Comparison of ENCODE assay signal across 1 cellular context in the genomic region with DNA sequence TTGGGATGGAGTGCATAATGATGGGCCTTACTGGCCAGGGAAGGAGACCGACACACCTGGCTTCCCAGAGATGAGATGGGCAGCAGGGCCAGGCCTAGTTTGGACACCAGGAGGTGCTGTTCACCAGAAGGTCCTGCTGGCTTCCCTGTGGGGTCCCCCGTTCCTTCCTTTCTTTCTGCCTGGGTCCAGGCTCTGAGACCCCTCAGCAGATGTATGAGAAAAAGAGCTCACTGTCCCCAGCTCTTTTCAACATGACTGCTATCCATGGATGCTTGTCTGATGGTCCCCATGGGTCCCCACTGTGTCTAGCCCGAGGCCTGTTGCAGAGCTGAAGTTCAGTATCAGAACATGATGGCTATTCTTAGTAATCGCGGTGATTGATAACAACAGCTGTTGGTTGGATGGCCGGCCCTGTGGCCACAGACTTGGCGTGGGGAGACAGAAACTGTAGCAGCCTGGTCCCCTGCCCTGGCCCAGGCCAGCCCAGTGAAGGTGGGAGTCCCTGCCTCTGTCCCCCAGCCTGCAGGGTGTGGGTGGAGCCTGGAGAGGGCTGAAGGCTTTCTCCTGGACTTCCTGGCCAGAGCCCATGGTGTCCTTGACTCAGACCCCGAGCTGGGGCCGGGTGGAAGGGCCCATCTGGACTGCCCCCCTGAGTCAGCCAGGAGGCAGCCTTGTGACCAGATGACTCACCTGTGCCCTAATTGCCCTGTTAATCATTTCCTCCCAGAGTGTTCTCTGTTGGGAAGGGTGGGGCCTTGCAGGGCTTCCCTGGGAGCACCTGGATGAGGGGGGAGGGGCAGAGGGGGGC.
TF ChIP-seq lines count a peak whose summit lies in the region.

No MANE protein-coding gene starts in this region.

TF ChIP-seq in K562, 482 proteins besides CTCF, POLR2A, EP300 and RAD21 (continued from another document and continues in another):
- TF ChIP-seq, protein P1, sequence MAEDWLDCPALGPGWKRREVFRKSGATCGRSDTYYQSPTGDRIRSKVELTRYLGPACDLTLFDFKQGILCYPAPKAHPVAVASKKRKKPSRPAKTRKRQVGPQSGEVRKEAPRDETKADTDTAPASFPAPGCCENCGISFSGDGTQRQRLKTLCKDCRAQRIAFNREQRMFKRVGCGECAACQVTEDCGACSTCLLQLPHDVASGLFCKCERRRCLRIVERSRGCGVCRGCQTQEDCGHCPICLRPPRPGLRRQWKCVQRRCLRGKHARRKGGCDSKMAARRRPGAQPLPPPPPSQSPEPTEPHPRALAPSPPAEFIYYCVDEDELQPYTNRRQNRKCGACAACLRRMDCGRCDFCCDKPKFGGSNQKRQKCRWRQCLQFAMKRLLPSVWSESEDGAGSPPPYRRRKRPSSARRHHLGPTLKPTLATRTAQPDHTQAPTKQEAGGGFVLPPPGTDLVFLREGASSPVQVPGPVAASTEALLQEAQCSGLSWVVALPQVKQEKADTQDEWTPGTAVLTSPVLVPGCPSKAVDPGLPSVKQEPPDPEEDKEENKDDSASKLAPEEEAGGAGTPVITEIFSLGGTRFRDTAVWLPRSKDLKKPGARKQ (CRISPR knock-in tag; IDR thresholded peaks at IDR 0.05) = no peak
- no peak for TF ChIP-seq XRCC3 (IDR thresholded peaks at IDR 0.05)
- no peak for TF ChIP-seq BRCA1 (IDR thresholded peaks at IDR 0.05)
- no peak for TF ChIP-seq BRCA1 (CRISPR knock-in tag; IDR thresholded peaks at IDR 0.05)
- no peak for TF ChIP-seq OTX1 (CRISPR knock-in tag; IDR thresholded peaks at IDR 0.05)
- no peak for TF ChIP-seq TRIM28 (IDR thresholded peaks at IDR 0.05)
- TF ChIP-seq POLR2AphosphoS5 (IDR thresholded peaks at IDR 0.05; ENCODE audit: control insufficient read depth, insufficient read depth, low read depth, low read length) = peak; percentile 61; the same call in 1 of the 2 replicates
- no peak for TF ChIP-seq RBM15 (IDR thresholded peaks at IDR 0.05; ENCODE audit: insufficient read depth, low read length)
- TF ChIP-seq HNRNPH1 (optimal IDR thresholded peaks at IDR 0.05; ENCODE audit: low read depth, low read length) = no peak
- no peak for TF ChIP-seq GTF2A2 (tag; IDR thresholded peaks at IDR 0.05)
- TF ChIP-seq, protein P2, sequence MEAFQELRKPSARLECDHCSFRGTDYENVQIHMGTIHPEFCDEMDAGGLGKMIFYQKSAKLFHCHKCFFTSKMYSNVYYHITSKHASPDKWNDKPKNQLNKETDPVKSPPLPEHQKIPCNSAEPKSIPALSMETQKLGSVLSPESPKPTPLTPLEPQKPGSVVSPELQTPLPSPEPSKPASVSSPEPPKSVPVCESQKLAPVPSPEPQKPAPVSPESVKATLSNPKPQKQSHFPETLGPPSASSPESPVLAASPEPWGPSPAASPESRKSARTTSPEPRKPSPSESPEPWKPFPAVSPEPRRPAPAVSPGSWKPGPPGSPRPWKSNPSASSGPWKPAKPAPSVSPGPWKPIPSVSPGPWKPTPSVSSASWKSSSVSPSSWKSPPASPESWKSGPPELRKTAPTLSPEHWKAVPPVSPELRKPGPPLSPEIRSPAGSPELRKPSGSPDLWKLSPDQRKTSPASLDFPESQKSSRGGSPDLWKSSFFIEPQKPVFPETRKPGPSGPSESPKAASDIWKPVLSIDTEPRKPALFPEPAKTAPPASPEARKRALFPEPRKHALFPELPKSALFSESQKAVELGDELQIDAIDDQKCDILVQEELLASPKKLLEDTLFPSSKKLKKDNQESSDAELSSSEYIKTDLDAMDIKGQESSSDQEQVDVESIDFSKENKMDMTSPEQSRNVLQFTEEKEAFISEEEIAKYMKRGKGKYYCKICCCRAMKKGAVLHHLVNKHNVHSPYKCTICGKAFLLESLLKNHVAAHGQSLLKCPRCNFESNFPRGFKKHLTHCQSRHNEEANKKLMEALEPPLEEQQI (IDR thresholded peaks at IDR 0.05) = no peak
- no peak for TF ChIP-seq ARHGAP35 (IDR thresholded peaks at IDR 0.05; ENCODE audit: partially characterized antibody)
- 0 out of 2 replicates have a peak, but pooled peaks have one; percentile 14 for TF ChIP-seq RB1 (IDR thresholded peaks at IDR 0.05; ENCODE audit: low read depth)
- TF ChIP-seq, protein P3, sequence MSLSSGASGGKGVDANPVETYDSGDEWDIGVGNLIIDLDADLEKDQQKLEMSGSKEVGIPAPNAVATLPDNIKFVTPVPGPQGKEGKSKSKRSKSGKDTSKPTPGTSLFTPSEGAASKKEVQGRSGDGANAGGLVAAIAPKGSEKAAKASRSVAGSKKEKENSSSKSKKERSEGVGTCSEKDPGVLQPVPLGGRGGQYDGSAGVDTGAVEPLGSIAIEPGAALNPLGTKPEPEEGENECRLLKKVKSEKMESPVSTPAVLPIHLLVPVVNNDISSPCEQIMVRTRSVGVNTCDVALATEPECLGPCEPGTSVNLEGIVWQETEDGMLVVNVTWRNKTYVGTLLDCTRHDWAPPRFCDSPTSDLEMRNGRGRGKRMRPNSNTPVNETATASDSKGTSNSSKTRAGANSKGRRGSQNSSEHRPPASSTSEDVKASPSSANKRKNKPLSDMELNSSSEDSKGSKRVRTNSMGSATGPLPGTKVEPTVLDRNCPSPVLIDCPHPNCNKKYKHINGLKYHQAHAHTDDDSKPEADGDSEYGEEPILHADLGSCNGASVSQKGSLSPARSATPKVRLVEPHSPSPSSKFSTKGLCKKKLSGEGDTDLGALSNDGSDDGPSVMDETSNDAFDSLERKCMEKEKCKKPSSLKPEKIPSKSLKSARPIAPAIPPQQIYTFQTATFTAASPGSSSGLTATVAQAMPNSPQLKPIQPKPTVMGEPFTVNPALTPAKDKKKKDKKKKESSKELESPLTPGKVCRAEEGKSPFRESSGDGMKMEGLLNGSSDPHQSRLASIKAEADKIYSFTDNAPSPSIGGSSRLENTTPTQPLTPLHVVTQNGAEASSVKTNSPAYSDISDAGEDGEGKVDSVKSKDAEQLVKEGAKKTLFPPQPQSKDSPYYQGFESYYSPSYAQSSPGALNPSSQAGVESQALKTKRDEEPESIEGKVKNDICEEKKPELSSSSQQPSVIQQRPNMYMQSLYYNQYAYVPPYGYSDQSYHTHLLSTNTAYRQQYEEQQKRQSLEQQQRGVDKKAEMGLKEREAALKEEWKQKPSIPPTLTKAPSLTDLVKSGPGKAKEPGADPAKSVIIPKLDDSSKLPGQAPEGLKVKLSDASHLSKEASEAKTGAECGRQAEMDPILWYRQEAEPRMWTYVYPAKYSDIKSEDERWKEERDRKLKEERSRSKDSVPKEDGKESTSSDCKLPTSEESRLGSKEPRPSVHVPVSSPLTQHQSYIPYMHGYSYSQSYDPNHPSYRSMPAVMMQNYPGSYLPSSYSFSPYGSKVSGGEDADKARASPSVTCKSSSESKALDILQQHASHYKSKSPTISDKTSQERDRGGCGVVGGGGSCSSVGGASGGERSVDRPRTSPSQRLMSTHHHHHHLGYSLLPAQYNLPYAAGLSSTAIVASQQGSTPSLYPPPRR (CRISPR knock-in tag; IDR thresholded peaks at IDR 0.05; ENCODE audit: borderline replicate concordance) = no peak
- peak; percentile 25; the same call in 1 of the 2 replicates for TF ChIP-seq ZNF584 (CRISPR knock-in tag; IDR thresholded peaks at IDR 0.05; ENCODE audit: low read depth)
- TF ChIP-seq, protein P4, sequence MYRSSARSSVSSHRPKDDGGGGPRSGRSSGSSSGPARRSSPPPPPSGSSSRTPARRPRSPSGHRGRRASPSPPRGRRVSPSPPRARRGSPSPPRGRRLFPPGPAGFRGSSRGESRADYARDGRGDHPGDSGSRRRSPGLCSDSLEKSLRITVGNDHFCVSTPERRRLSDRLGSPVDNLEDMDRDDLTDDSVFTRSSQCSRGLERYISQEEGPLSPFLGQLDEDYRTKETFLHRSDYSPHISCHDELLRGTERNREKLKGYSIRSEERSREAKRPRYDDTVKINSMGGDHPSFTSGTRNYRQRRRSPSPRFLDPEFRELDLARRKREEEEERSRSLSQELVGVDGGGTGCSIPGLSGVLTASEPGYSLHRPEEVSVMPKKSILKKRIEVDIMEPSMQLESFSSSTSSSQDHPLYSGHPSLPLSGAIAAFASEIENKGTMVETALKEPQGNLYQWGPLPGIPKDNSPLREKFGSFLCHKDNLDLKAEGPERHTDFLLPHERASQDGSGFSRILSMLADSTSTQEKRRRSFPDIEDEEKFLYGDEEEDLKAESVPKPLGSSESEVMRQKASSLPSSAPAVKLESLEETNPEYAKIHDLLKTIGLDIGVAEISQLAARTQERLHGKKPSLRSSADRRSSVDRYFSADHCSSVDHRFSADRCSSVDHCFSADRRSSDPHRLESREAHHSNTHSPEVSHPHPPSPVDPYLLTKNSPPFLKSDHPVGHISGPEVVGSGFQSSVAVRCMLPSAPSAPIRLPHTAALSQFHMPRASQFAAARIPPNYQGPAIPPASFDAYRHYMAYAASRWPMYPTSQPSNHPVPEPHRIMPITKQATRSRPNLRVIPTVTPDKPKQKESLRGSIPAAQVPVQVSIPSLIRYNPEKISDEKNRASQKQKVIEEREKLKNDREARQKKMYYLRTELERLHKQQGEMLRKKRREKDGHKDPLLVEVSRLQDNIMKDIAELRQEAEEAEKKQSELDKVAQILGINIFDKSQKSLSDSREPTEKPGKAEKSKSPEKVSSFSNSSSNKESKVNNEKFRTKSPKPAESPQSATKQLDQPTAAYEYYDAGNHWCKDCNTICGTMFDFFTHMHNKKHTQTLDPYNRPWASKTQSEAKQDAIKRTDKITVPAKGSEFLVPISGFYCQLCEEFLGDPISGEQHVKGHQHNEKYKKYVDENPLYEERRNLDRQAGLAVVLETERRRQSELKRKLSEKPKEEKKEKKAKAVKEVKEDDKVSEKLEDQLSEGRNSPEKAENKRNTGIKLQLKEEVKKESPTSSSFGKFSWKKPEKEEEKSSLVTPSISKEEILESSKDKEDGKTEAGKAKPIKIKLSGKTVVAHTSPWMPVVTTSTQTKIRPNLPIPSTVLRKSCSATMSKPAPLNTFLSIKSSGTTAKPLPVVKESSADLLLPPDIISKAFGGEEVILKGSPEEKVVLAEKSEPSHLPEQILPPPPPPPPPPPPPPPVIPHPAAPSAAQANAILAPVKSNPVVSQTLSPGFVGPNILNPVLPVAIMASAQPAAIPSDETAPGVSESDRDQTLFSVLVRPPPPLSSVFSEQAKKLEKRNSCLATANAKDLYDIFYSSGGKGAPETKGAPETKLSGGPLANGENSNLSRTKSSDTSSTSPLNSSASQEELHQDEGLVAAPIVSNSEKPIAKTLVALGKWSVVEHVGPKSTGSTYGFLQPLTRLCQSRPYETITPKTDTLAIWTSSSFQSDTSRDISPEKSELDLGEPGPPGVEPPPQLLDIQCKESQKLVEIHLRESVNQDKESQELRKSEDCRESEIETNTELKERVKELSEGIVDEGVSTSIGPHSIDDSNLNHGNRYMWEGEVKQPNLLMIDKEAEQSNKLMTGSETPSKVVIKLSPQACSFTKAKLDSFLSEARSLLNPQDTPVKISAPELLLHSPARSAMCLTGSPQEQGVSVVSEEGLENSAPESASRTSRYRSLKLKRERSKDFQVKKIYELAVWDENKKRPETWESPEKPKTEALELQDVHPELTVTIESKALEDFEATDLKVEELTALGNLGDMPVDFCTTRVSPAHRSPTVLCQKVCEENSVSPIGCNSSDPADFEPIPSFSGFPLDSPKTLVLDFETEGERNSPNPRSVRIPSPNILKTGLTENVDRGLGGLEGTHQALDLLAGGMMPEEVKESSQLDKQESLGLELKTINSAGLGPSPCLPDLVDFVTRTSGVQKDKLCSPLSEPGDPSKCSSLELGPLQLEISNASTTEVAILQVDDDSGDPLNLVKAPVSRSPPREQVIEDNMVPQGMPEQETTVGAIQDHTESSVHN (IDR thresholded peaks at IDR 0.05; ENCODE audit: borderline replicate concordance in 1 of 2, low read depth in 1 of 2) = no peak
- TF ChIP-seq SMC3 (conservative IDR thresholded peaks at IDR 0.05; ENCODE audit: insufficient read depth, low read depth, low read length) = peak; percentile 91
- TF ChIP-seq, protein P5, sequence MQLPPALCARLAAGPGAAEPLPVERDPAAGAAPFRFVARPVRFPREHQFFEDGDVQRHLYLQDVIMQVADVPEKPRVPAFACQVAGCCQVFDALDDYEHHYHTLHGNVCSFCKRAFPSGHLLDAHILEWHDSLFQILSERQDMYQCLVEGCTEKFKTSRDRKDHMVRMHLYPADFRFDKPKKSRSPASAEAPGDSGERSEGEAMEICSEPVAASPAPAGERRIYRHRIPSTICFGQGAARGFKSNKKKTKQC (CRISPR knock-in tag; IDR thresholded peaks at IDR 0.05) = no peak
- TF ChIP-seq CBFA2T3 (IDR thresholded peaks at IDR 0.05) = peak; percentile 79
- no peak for TF ChIP-seq PML (IDR thresholded peaks at IDR 0.05; ENCODE audit: low read length)
- no peak for TF ChIP-seq POLR2B (IDR thresholded peaks at IDR 0.05; ENCODE audit: low read depth, partially characterized antibody)
- TF ChIP-seq, protein P6, sequence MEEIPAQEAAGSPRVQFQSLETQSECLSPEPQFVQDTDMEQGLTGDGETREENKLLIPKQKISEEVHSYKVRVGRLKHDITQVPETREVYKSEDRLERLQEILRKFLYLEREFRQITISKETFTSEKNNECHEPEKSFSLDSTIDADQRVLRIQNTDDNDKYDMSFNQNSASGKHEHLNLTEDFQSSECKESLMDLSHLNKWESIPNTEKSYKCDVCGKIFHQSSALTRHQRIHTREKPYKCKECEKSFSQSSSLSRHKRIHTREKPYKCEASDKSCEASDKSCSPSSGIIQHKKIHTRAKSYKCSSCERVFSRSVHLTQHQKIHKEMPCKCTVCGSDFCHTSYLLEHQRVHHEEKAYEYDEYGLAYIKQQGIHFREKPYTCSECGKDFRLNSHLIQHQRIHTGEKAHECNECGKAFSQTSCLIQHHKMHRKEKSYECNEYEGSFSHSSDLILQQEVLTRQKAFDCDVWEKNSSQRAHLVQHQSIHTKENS (CRISPR knock-in tag; IDR thresholded peaks at IDR 0.05) = no peak
- no peak for TF ChIP-seq CEBPG (CRISPR knock-in tag; IDR thresholded peaks at IDR 0.05)
- TF ChIP-seq CEBPG (tag; conservative IDR thresholded peaks at IDR 0.05 in 1 of 2, IDR thresholded peaks at IDR 0.05 in 1 of 2) = no peak
- no peak for TF ChIP-seq NCOA4 (IDR thresholded peaks at IDR 0.05; ENCODE audit: partially characterized antibody)
- TF ChIP-seq MAFF (IDR thresholded peaks at IDR 0.05; ENCODE audit: low read length) = no peak
- TF ChIP-seq, protein P7, sequence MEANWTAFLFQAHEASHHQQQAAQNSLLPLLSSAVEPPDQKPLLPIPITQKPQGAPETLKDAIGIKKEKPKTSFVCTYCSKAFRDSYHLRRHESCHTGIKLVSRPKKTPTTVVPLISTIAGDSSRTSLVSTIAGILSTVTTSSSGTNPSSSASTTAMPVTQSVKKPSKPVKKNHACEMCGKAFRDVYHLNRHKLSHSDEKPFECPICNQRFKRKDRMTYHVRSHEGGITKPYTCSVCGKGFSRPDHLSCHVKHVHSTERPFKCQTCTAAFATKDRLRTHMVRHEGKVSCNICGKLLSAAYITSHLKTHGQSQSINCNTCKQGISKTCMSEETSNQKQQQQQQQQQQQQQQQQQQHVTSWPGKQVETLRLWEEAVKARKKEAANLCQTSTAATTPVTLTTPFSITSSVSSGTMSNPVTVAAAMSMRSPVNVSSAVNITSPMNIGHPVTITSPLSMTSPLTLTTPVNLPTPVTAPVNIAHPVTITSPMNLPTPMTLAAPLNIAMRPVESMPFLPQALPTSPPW (CRISPR knock-in tag; IDR thresholded peaks at IDR 0.05) = peak; percentile 62; the same call in 1 of the 2 replicates
- TF ChIP-seq ZNF143 (CRISPR knock-in tag; IDR thresholded peaks at IDR 0.05) = no peak
- TF ChIP-seq ZNF830 (CRISPR knock-in tag; IDR thresholded peaks at IDR 0.05) = no peak
- no peak for TF ChIP-seq SMARCC2 (IDR thresholded peaks at IDR 0.05; ENCODE audit: low read depth)
- TF ChIP-seq, protein P8, sequence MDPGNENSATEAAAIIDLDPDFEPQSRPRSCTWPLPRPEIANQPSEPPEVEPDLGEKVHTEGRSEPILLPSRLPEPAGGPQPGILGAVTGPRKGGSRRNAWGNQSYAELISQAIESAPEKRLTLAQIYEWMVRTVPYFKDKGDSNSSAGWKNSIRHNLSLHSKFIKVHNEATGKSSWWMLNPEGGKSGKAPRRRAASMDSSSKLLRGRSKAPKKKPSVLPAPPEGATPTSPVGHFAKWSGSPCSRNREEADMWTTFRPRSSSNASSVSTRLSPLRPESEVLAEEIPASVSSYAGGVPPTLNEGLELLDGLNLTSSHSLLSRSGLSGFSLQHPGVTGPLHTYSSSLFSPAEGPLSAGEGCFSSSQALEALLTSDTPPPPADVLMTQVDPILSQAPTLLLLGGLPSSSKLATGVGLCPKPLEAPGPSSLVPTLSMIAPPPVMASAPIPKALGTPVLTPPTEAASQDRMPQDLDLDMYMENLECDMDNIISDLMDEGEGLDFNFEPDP (CRISPR knock-in tag; IDR thresholded peaks at IDR 0.05) = no peak
